ENCODE assay signal across 9 cellular contexts in genomic region chrX:119266364-119266995, GRCh38. TPM values are rescaled to one million over a fixed set of nuclear protein-coding genes. Genes with fewer than 3 reads are reported as not detected.
DNase-seq lines count a peak whose midpoint lies in the region; ATAC-seq, FAIRE-seq and TF ChIP-seq lines count a peak whose summit lies in the region.
"Had no signal": no experiment of that assay in that cellular context is flagged by ENCODE, and none has a peak within 500 bp of the region (broad histone marks: within the 10 kb centered on the region; RNA-seq: fewer than 3 reads in every experiment).

No MANE protein-coding gene starts in this region.

- peak; percentile 47 for TF ChIP-seq RAD21 in neural cell (conservative IDR thresholded peaks at IDR 0.05)

- no peaks in the 10 kb centered on the region for H3K4me1 ChIP-seq in PC-3 (ENCODE audit: insufficient read depth, low read length)

- H3K36me3 ChIP-seq in PC-3 (ENCODE audit: low read depth, low read length) (no peaks in the 10 kb centered on the region), neural cell (ENCODE audit: insufficient read depth, low read length) (no peaks in the 10 kb centered on the region)

- intact Hi-C loops in PC-3 (cut with micrococcal nuclease) = loop anchor here (2.0 kb wide), 1 partner anchor 16 kb away; no protein-coding TSS in a partner anchor

- no peak overlapping the region for H3K9ac ChIP-seq in PC-3 (ENCODE audit: low read length)
- no peak overlapping the region for H3K9ac ChIP-seq in neural cell (ENCODE audit: low read length)

- CTCF ChIA-PET in PC-3 (lab: Charles Lee) = no interaction called here

- DNase-seq in COLO668 (lab: John Stamatoyannopoulos, UW; ENCODE audit: unreplicated experiment) (peak; percentile 1), GM18507 (ENCODE audit: extremely low spot score, insufficient read length, low read depth) (no peak), PC-3 (peak; percentile 52), dermis blood vessel endothelial cell (peak; percentile 42), NCI-H1417 treated with DMSO at 0.1 percent for 48 hours (lab: John Stamatoyannopoulos, UW) (no peak)

- H3K79me2 ChIP-seq in PC-3 (ENCODE audit: low read length) = no peaks in the 10 kb centered on the region
- H3K79me2 ChIP-seq in neural cell (replicated peaks; ENCODE audit: insufficient read depth, low read length) = no peaks in the 10 kb centered on the region

- POLR2A ChIA-PET in PC-3 (lab: Charles Lee; ENCODE audit: unreplicated experiment) = no interaction called here

- H3K27me3 ChIP-seq in PC-3 (ENCODE audit: low read length) = no peaks in the 10 kb centered on the region
- H3K27me3 ChIP-seq in neural cell (ENCODE audit: insufficient read depth, low read depth, low read length) = no peaks in the 10 kb centered on the region

- H3K9me2 ChIP-seq in PC-3 (replicated peaks; ENCODE audit: low read length) (no peaks in the 10 kb centered on the region), neural cell (ENCODE audit: insufficient read depth, low read length) (no peaks in the 10 kb centered on the region)

- TF ChIP-seq CTCF in PC-3 (conservative IDR thresholded peaks at IDR 0.05; ENCODE audit: low read depth, low read length) (peak; percentile 79), neural cell (IDR thresholded peaks at IDR 0.05; ENCODE audit: poor library complexity, severe bottlenecking) (peak; percentile 67)

- H3F3A ChIP-seq in PC-3 (ENCODE audit: low read length, unreplicated experiment) = no peaks in the 10 kb centered on the region
- H3F3A ChIP-seq in neural cell (ENCODE audit: insufficient read depth, low read length, poor library complexity, severe bottlenecking) = no peaks in the 10 kb centered on the region

- H3K4me2 ChIP-seq in PC-3 (ENCODE audit: low read length) (no peak overlapping the region), neural cell (ENCODE audit: low read length) (no peak overlapping the region)

- H2AFZ ChIP-seq in PC-3 (ENCODE audit: low read length) = no peak overlapping the region
- H2AFZ ChIP-seq in neural cell (ENCODE audit: low read depth, low read length) = no peak overlapping the region

- ATAC-seq in PC-3 (peak; percentile 57), GM18498 (IDR thresholded peaks at IDR 0.05; ENCODE audit: unreplicated experiment) (no peak), esophagus mucosa (no peak)
- ATAC-seq: mucosa of descending colon had no signal

- FAIRE-seq in GM18507 (lab: Jason Lieb, UNC) = peak; percentile 82

- no peaks in the 10 kb centered on the region for H3K9me3 ChIP-seq in PC-3 (ENCODE audit: low read length)
- H3K9me3 ChIP-seq in neural cell (ENCODE audit: low read length) = no peaks in the 10 kb centered on the region
- H3K9me3 ChIP-seq: mucosa of descending colon had no signal

- BruUV-seq in PC-3 (replicated peaks; lab: Mats Ljungman, UMichigan) = no TSS peak

- H3K4me3 ChIP-seq in PC-3 (ENCODE audit: low read length) (no peak overlapping the region), neural cell (ENCODE audit: low read length) (no peak overlapping the region)
- H3K4me3 ChIP-seq: mucosa of descending colon had no signal

- H4K20me1 ChIP-seq in PC-3 (ENCODE audit: low read length) (no peaks in the 10 kb centered on the region), neural cell (ENCODE audit: insufficient read depth) (no peaks in the 10 kb centered on the region)

- H3K27ac ChIP-seq in PC-3 (ENCODE audit: low read length) (no peak overlapping the region), neural cell (ENCODE audit: low read length) (no peak overlapping the region)

- no peak for TF ChIP-seq EP300 in neural cell (conservative IDR thresholded peaks at IDR 0.05; ENCODE audit: poor library complexity, severe bottlenecking)

TF ChIP-seq in neural cell, 6 proteins besides CTCF, POLR2A, EP300 and RAD21:
- TF ChIP-seq EZH2 (IDR thresholded peaks at IDR 0.05; ENCODE audit: borderline replicate concordance, insufficient read depth, low read length, poor library complexity, severe bottlenecking) (no peak), REST (IDR thresholded peaks at IDR 0.05; ENCODE audit: borderline replicate concordance) (no peak), POLR2AphosphoS5 (IDR thresholded peaks at IDR 0.05) (no peak), SMC3 (conservative IDR thresholded peaks at IDR 0.05; ENCODE audit: poor library complexity) (peak; percentile 57), MXI1 (conservative IDR thresholded peaks at IDR 0.05; ENCODE audit: poor library complexity, severe bottlenecking) (no peak)

RNA-seq across cellular contexts. Expression of gene PGRMC1, which starts 30.4 kb away (rescaled TPM):
- total RNA-seq in PC-3 (2014; rRNA removed) = 248 and 253 TPM in 2 replicates
- 105 and 139 TPM in 2 replicates for total RNA-seq in dermis blood vessel endothelial cell
- 667 and 672 TPM in 2 replicates for polyA plus RNA-seq in neural cell
- 399 and 408 TPM in 2 replicates for polyA minus RNA-seq in neural cell
- total RNA-seq in esophagus mucosa = 45.1 TPM

Comparison
In these comparisons a context has a peak if more than half of its experiments do, and no peak if none do; other contexts are left out.
1. DNase-seq: peak in COLO668 (single experiment), PC-3 (single experiment) and dermis blood vessel endothelial cell (single experiment); none in GM18507 (single experiment) and NCI-H1417 treated with DMSO at 0.1 percent for 48 hours (single experiment).